Comparison of ENCODE assay signal across 9 cellular contexts in genomic region chr7:158325530-158326381, GRCh38.
DNase-seq lines count a peak whose midpoint lies in the region; ATAC-seq lines count a peak whose summit lies in the region.
"Had no signal": no experiment of that assay in that cellular context is flagged by ENCODE, and none has a peak within 500 bp of the region (broad histone marks: within the 10 kb centered on the region; RNA-seq: fewer than 3 reads in every experiment).

No MANE protein-coding gene starts in this region.

- H3K9me3 ChIP-seq in HUES6 (ENCODE audit: control insufficient read depth, insufficient read depth, low read depth, low read length), result peaks cover 66% of the 10 kb centered on the region; the same call in 1 of the 2 replicates

- H3K9ac ChIP-seq in HUES6 (ENCODE audit: low read length), result peak overlapping the region; percentile 6

- H3K4me1 ChIP-seq in HUES6 (ENCODE audit: control insufficient read depth, insufficient read depth, low read length), result peaks cover 7% of the 10 kb centered on the region; the same call in 1 of the 2 replicates

- intact Hi-C loops in posterior vena cava (cut with DNase I), result no loop called here

- H3K4me3 ChIP-seq in HUES6 (ENCODE audit: low read depth, low read length), result peak overlapping the region; percentile 35
- H3K4me3 ChIP-seq: lung had no signal

- H3K36me3 ChIP-seq in HUES6 (ENCODE audit: control insufficient read depth, insufficient read depth, low read length), result no peaks in the 10 kb centered on the region

- no peaks in the 10 kb centered on the region for H3K27me3 ChIP-seq in HUES6 (ENCODE audit: control insufficient read depth, insufficient read depth, low read length)

- DNase-seq in NCI-H524 (lab: John Stamatoyannopoulos, UW), result peak; percentile 71 to 83
- peak; percentile 32 for DNase-seq in globus pallidus (ENCODE audit: low spot score)
- DNase-seq in posterior vena cava (ENCODE audit: low spot score), result peak; percentile 73
- no peak for DNase-seq in activated T-cell treated with anti-CD3 and anti-CD28 coated beads for 4 hours

- no peak overlapping the region for H3K27ac ChIP-seq in HUES6 (ENCODE audit: low read depth, low read length)

- no peak for ATAC-seq in GM21526 (IDR thresholded peaks at IDR 0.05; ENCODE audit: low FRiP score, unreplicated experiment)
- no peak for ATAC-seq in GM19395 (IDR thresholded peaks at IDR 0.05; ENCODE audit: unreplicated experiment)
- no peak for ATAC-seq in GM21515 (IDR thresholded peaks at IDR 0.05; ENCODE audit: unreplicated experiment)
